Comparison of ENCODE assay signal across 18 cellular contexts in the genomic region with DNA sequence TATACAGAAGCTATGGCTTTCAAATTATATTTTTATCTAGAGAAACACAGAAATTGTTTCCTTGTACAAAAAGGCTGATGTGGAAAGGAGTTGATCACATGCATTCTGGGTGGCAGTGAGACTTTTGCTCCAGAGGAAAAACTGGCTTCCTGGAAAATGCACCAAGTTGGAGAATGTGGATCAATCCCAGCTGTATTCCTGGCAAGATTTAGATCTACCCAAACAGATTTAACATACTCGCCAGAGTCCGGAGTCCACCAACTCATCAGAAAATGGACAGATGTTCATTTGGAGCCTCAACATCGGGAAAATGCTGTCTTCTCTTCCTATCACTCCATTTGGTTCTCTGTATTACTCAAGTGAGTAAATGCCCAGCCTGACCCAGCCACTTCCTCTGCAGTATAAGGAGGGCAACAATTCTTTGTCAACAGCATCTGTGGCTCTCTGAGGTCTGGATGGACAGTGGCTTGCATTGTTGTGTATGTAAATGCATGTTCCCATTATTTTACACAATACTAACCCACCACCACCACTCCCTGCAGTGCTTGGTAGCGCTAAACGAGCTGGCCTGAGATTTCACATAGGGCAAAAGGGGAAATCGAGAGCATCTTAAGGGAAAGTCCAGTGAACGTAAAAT.
DNase-seq lines count a peak whose midpoint lies in the region; ATAC-seq, FAIRE-seq and TF ChIP-seq lines count a peak whose summit lies in the region.
"Had no signal": no experiment of that assay in that cellular context is flagged by ENCODE, and none has a peak within 500 bp of the region (broad histone marks: within the 10 kb centered on the region; RNA-seq: fewer than 3 reads in every experiment).

No MANE protein-coding gene starts in this region.

- no peak overlapping the region for H2AFZ ChIP-seq in PC-9

- H3K79me2 ChIP-seq in PC-9 (ENCODE audit: low read depth), result no peaks in the 10 kb centered on the region

- CTCF ChIA-PET in PC-9 (lab: Charles Lee), result no interaction called here

- FAIRE-seq in pancreas (lab: Jason Lieb, UNC), result no peak
- FAIRE-seq: keratinocyte had no signal

- in situ Hi-C loops in G401 (cut with HindIII; ENCODE audit: low sequenced_read_pairs), result loop anchor here (25.0 kb wide), 1 partner anchor 99 kb away; no protein-coding TSS in a partner anchor

- H3F3A ChIP-seq in PC-9 (ENCODE audit: insufficient read depth, low read depth), result peaks cover 19% of the 10 kb centered on the region

- DNase-seq in G401 (ENCODE audit: low spot score) (peak; percentile 11), SKM-1 treated with dmso at 0.1 percent for 144 hours (lab: John Stamatoyannopoulos, UW; ENCODE audit: unreplicated experiment) (peak; percentile 76), hippocampal formation (lab: John Stamatoyannopoulos, UW) (peak; percentile 65 to 87), pancreas (peak in 1 of 6 donors; percentile 36), PC-9 (no peak), HK-2 (ENCODE audit: unreplicated experiment) (no peak), NCI-H1092 (lab: John Stamatoyannopoulos, UW) (no peak)
- no peak for DNase-seq in activated CD4-positive, CD25-positive, alpha-beta regulatory T cell treated with anti-CD3 and anti-CD28 coated beads, Interleukin-2, amount 50 U/mL, for 72 hours
- DNase-seq: activated CD4-positive, alpha-beta T cell treated with anti-CD3 and anti-CD28 coated beads, Interleukin-2, amount 50 U/mL, for 4 hours; activated naive CD4-positive, alpha-beta T cell treated with anti-CD3 and anti-CD28 coated beads, Interleukin-2, amount 50 U/mL, for 16 hours; activated T-cell treated with anti-CD3 and anti-CD28 coated beads, Interleukin-2, amount 50 U/mL, for 1 hour; COR-L47; heart right ventricle; IMR-90; sigmoid colon; stimulated activated CD4-positive, alpha-beta T cell treated with anti-CD3 and anti-CD28 coated beads, Interleukin-1b, Interleukin-23, amount 100 ng/mL, for 48 hours had no signal

- no peak overlapping the region for H3K4me2 ChIP-seq in PC-9

- H3K27me3 ChIP-seq in pancreas (no peaks in the 10 kb centered on the region), PC-9 (ENCODE audit: insufficient read depth, low read depth) (no peaks in the 10 kb centered on the region)
- H3K27me3 ChIP-seq: heart right ventricle, sigmoid colon had no signal

- peaks cover 0 to 11% (median 0%) of the 10 kb centered on the region in 3 donors for H3K4me1 ChIP-seq in pancreas
- H3K4me1 ChIP-seq in PC-9 (replicated peaks; ENCODE audit: insufficient read depth), result peaks cover 17% of the 10 kb centered on the region; the same call in 1 of the 2 replicates
- H3K4me1 ChIP-seq: sigmoid colon had no signal

- H3K27ac ChIP-seq in pancreas (no peak overlapping the region), PC-9 (no peak overlapping the region)
- H3K27ac ChIP-seq: sigmoid colon had no signal

- BruUV-seq in PC-9 (replicated peaks; lab: Mats Ljungman, UMichigan), result no TSS peak

- 69 to 74% methylated on average over 7 of the region's 7 CpGs for WGBS in pancreas, 2 donors

- H3K4me3 ChIP-seq in pancreas, result no peak overlapping the region
- H3K4me3 ChIP-seq in PC-9, result no peak overlapping the region
- H3K4me3 ChIP-seq: heart right ventricle, sigmoid colon had no signal

- H4K20me1 ChIP-seq in PC-9 (ENCODE audit: insufficient read depth), result no peaks in the 10 kb centered on the region

- POLR2A ChIA-PET in PC-9 (lab: Charles Lee; ENCODE audit: unreplicated experiment), result no interaction called here

- no peaks in the 10 kb centered on the region for H3K9me2 ChIP-seq in PC-9 (ENCODE audit: insufficient read depth)

- no peaks in the 10 kb centered on the region for H3K36me3 ChIP-seq in pancreas
- H3K36me3 ChIP-seq in PC-9 (ENCODE audit: low read depth), result peaks cover 7% of the 10 kb centered on the region
- H3K36me3 ChIP-seq: heart right ventricle, sigmoid colon had no signal

- no peak for TF ChIP-seq CTCF in pancreas (IDR thresholded peaks at IDR 0.05)
- TF ChIP-seq CTCF in PC-9 (conservative IDR thresholded peaks at IDR 0.05), result no peak

- intact Hi-C loops in pancreas (cut with DNase I) (no loop called here), PC-9 (cut with micrococcal nuclease; ENCODE audit: unreplicated experiment) (no loop called here)

- H3K9me3 ChIP-seq in pancreas (no peaks in the 10 kb centered on the region), PC-9 (ENCODE audit: insufficient read depth, low read depth) (no peaks in the 10 kb centered on the region; the same call in 1 of the 2 replicates)
- H3K9me3 ChIP-seq: heart right ventricle, sigmoid colon had no signal

- ATAC-seq in pancreas, result peak; percentile 21 to 74 (median 62)
- ATAC-seq: T-cell had no signal

Comparison
In these comparisons a context has a peak if more than half of its experiments do, and no peak if none do; other contexts are left out.
1. DNase-seq: peak in G401 (single experiment), SKM-1 treated with dmso at 0.1 percent for 144 hours (single experiment) and hippocampal formation (2 of 2); none in activated CD4-positive, CD25-positive, alpha-beta regulatory T cell treated with anti-CD3 and anti-CD28 coated beads, Interleukin-2, amount 50 U/mL, for 72 hours (single experiment), PC-9 (0 of 2), HK-2 (single experiment) and NCI-H1092 (single experiment).